In the genomic region with DNA sequence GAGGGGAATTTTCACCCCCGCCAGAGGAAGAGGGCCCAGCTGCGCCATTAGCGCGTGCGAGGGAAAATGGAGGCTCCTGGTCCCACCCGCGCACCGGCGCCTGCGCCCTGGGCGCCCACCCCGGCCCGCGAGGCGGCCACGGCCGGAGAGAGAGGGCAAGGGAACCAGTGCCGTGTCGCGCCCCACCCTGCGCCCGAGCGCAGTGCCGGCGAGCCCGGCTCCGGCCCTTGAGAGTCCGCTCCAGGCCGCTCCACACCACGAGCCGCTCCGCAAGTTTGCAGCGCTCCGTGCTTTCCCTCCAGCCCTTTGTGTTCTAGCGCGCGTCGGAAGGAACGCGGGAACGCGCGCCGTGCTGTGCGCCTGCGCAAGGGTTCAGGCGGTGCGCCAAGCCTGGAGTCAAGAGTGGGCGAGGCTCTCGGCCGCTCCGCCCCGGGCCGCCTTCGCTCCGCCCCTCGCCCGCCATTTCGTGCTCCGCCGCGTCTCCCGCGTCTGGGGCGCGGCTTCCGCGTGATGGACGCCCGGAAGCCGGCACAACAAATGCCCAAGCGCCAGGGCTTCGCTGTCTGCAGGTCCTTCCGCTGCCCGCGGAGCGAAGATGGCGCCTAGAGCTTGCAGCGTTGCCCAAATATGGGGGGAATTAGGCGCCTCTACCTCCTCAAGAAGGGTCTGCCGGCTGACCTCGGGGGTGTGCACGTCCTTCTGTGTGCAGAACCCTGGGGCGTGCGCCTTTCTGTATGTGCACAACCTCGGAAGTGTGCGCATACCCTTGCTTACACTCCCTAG, we compare ENCODE assay signal across 8 cellular contexts. TPM values are rescaled to one million over a fixed set of nuclear protein-coding genes. Genes with fewer than 3 reads are reported as not detected.
DNase-seq lines count a peak whose midpoint lies in the region; ATAC-seq, FAIRE-seq and TF ChIP-seq lines count a peak whose summit lies in the region.

No MANE protein-coding gene starts in this region.

- peak overlapping the region; percentile 61 to 68 for H3K9ac ChIP-seq in colonic mucosa (ENCODE audit: low read depth in 2 of 2, low read length in 2 of 2)

- no peaks in the 10 kb centered on the region for H3K9me3 ChIP-seq in colonic mucosa

- peak overlapping the region; percentile 34 for H3K4me3 ChIP-seq in colonic mucosa

- DNase-seq in NCI-H2029 (lab: John Stamatoyannopoulos, UW) (peak; percentile 97), colonic mucosa (peak; percentile 99), left kidney (ENCODE audit: low read depth, low spot score) (peak; percentile 99), RCC 7860 (ENCODE audit: low spot score) (no peak)
- DNase-seq in activated CD4-positive, alpha-beta T cell treated with anti-CD3 and anti-CD28 coated beads, Interleukin-2, amount 10 ng/mL, durations not matched to agents 24 days and 14 days, result peak; percentile 100
- peak; percentile 92 to 95 for DNase-seq in stimulated activated CD4-positive, alpha-beta T cell treated with anti-CD3 and anti-CD28 coated beads, Interleukin-1b, Interleukin-23, amount 100 ng/mL, for 4 hours (ENCODE audit: low read depth in 2 of 2)

- H3K36me3 Mint-ChIP-seq in activated CD4-positive, alpha-beta T cell treated with anti-CD3 and anti-CD28 coated beads, Interleukin-2, amount 10 ng/mL, durations not matched to agents 24 days and 14 days (ENCODE audit: low read depth), result peaks cover 2% of the 10 kb centered on the region

- H3K9me3 Mint-ChIP-seq in activated CD4-positive, alpha-beta T cell treated with anti-CD3 and anti-CD28 coated beads, Interleukin-2, amount 10 ng/mL, durations not matched to agents 24 days and 14 days, result no peaks in the 10 kb centered on the region

- H3K4me1 Mint-ChIP-seq in activated CD4-positive, alpha-beta T cell treated with anti-CD3 and anti-CD28 coated beads, Interleukin-2, amount 10 ng/mL, durations not matched to agents 24 days and 14 days, result peaks cover 22% of the 10 kb centered on the region

- peak overlapping the region; percentile 91 for H3K27ac ChIP-seq in colonic mucosa

- H3K27ac Mint-ChIP-seq in activated CD4-positive, alpha-beta T cell treated with anti-CD3 and anti-CD28 coated beads, Interleukin-2, amount 10 ng/mL, durations not matched to agents 24 days and 14 days, result peak overlapping the region; percentile 98

- H3K27me3 Mint-ChIP-seq in activated CD4-positive, alpha-beta T cell treated with anti-CD3 and anti-CD28 coated beads, Interleukin-2, amount 10 ng/mL, durations not matched to agents 24 days and 14 days, result no peaks in the 10 kb centered on the region

- H3K4me3 Mint-ChIP-seq in activated CD4-positive, alpha-beta T cell treated with anti-CD3 and anti-CD28 coated beads, Interleukin-2, amount 10 ng/mL, durations not matched to agents 24 days and 14 days, result peak overlapping the region; percentile 70

- TF ChIP-seq CTCF in colonic mucosa (IDR thresholded peaks at IDR 0.05), result no peak

- peaks cover 11% of the 10 kb centered on the region for H3K4me1 ChIP-seq in colonic mucosa

- H3K36me3 ChIP-seq in colonic mucosa, result no peaks in the 10 kb centered on the region

- FAIRE-seq in RCC 7860 (lab: Jason Lieb, UNC), result no peak

- ATAC-seq in GM18498 (IDR thresholded peaks at IDR 0.05; ENCODE audit: unreplicated experiment), result peak; percentile 74
- peak; percentile 87 for ATAC-seq in HG02798 (IDR thresholded peaks at IDR 0.05; ENCODE audit: poor library complexity, unreplicated experiment)

- H3K27me3 ChIP-seq in colonic mucosa, result no peaks in the 10 kb centered on the region

- intact Hi-C loops in activated CD4-positive, alpha-beta T cell treated with anti-CD3 and anti-CD28 coated beads, Interleukin-2, amount 10 ng/mL, durations not matched to agents 24 days and 14 days (cut with micrococcal nuclease), result loop anchor here (1.0 kb wide), 7 partner anchors 9 to 198 kb away; partner anchors contain the start of genes NCL and PDE6D
- intact Hi-C loops in colonic mucosa (cut with DNase I), result no loop called here

RNA-seq across cellular contexts. Expression of gene PTMA, which starts 46.1 kb away (rescaled TPM):
- 2,376 and 2,379 TPM in 2 replicates for total RNA-seq in activated CD4-positive, alpha-beta T cell treated with anti-CD3 and anti-CD28 coated beads, Interleukin-2, amount 10 ng/mL, durations not matched to agents 24 days and 14 days
- 1,000 to 10,000 TPM; 1,195 to 1,836 TPM for total RNA-seq in colonic mucosa
